In genomic region chr9:35945341-35946018, GRCh38 we compare ENCODE assay signal across 9 cellular contexts. TPM values are rescaled to one million over a fixed set of nuclear protein-coding genes. Genes with fewer than 3 reads are reported as not detected.
DNase-seq lines count a peak whose midpoint lies in the region; ATAC-seq and TF ChIP-seq lines count a peak whose summit lies in the region.
"Had no signal": no experiment of that assay in that cellular context is flagged by ENCODE, and none has a peak within 500 bp of the region (broad histone marks: within the 10 kb centered on the region; RNA-seq: fewer than 3 reads in every experiment).

No MANE protein-coding gene starts in this region.

- ATAC-seq in gastrocnemius medialis (peak; percentile 59 to 88), HG03469 (IDR thresholded peaks at IDR 0.05; ENCODE audit: unreplicated experiment) (no peak), GM18909 (IDR thresholded peaks at IDR 0.05; ENCODE audit: poor library complexity, unreplicated experiment) (no peak)

- in situ Hi-C loops in gastrocnemius medialis (cut with MboI; ENCODE audit: low sequenced_read_pairs in 4 of 4): loop anchor here in 2 of 4 donors (5.0 kb wide), 1 partner anchor 43 kb away; no protein-coding TSS in a partner anchor

- peak overlapping the region in 3 of 4 donors; percentile 20 to 31 (median 29) for H3K4me3 ChIP-seq in gastrocnemius medialis

- intact Hi-C loops in gastrocnemius medialis (cut with DNase I; ENCODE audit: low total_unique reads): loop anchor here (1.0 kb wide), 1 partner anchor 42 kb away; no protein-coding TSS in a partner anchor

- no peaks in the 10 kb centered on the region for H3K9me3 ChIP-seq in gastrocnemius medialis

- TF ChIP-seq POLR2A in gastrocnemius medialis (IDR thresholded peaks at IDR 0.05): no peak

- peak overlapping the region; percentile 11 to 56 (median 45) for H3K27ac ChIP-seq in gastrocnemius medialis

- H3K36me3 ChIP-seq in gastrocnemius medialis: no peaks in the 10 kb centered on the region

- peak; percentile 43 to 82 (median 67) for TF ChIP-seq CTCF in gastrocnemius medialis (IDR thresholded peaks at IDR 0.05 in 4 of 5, conservative IDR thresholded peaks at IDR 0.05 in 1 of 5)

- DNase-seq in GM04503 (ENCODE audit: low read depth) (peak; percentile 45), MV-4-11 (lab: John Stamatoyannopoulos, UW) (peak; percentile 68), T follicular helper cell (ENCODE audit: low read depth) (peak; percentile 49), amniotic stem cell (lab: John Stamatoyannopoulos, UW) (peak; percentile 45), hepatic stellate cell (ENCODE audit: low spot score) (peak; percentile 67), gastrocnemius medialis (peak; percentile 45 to 63)

- H3K27me3 ChIP-seq in gastrocnemius medialis: no peaks in the 10 kb centered on the region

- H3K4me1 ChIP-seq in gastrocnemius medialis: peaks cover 6 to 9% of the 10 kb centered on the region in 2 donors

RNA-seq across cellular contexts. Expression of gene OR2S2, which starts 12.5 kb away (rescaled TPM):
- not detected for total RNA-seq in gastrocnemius medialis
- total RNA-seq: temporal lobe had no signal

RNA-seq across cellular contexts. Expression of gene SPAAR, which starts 36.2 kb away (rescaled TPM):
- 1 to 10 TPM; 1.3 to 4.4 (median 2.5) TPM for total RNA-seq in gastrocnemius medialis

RNA-seq across cellular contexts. Expression of gene HRCT1, which starts 39.5 kb away (rescaled TPM):
- 1 to 10 TPM in 3 of 4 donors, not detected in 1; 3.2 to 5.1 (median 3.3) TPM for total RNA-seq in gastrocnemius medialis
- total RNA-seq: temporal lobe had no signal

Comparison
In these comparisons a context has a peak if more than half of its experiments do, and no peak if none do; other contexts are left out.
1. ATAC-seq: peak in gastrocnemius medialis (2 of 2); none in HG03469 (single experiment) and GM18909 (single experiment).
2. Peak in every context shown above with its lines, with median percentiles within 50 percentile points of each other: DNase-seq.